ENCODE assay signal across 19 cellular contexts in the genomic region with DNA sequence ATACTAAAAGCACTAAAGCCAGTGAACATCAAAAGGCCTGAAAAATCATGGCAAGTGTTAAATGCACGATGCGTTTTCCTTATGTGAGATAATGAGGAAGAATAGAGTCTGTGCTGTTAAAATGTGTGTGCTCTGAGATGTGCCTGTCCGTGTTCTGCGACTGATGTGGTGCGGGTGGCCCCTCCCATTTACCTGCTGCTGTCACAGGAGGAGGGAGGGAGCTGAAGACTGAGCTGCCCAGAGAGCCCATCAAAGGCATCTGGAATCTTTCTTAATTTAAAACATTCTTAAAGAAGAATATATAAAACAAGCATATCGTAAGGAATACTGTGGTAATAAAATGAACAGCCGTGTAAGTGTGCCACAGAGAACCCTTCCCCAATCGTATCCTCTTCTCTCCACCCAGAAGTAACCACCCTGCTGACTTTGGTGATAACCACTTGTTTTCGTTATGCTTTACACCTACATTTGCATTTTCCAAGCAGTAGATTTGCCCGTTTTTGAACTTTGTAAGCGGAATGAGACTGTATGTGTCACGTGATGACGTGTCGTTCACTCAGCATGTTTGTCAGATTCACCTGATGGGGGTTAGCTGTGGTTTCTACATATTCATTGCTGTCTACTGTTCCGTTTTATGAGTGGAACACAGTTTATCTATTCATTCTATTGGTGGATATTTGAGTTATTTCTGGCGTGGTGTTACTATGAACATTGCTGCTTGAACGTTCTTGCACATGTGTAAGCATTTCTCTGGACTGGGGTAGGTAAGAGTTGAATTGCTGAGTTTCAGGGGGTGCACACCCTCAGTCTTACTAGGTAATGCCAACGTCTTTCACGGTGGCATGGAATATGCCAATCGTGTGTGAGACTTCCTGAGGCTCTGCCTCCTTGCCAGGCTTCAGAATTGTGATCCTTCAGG. TPM values are rescaled to one million over a fixed set of nuclear protein-coding genes. Genes with fewer than 3 reads are reported as not detected.
DNase-seq lines count a peak whose midpoint lies in the region; ATAC-seq and TF ChIP-seq lines count a peak whose summit lies in the region.
"Had no signal": no experiment of that assay in that cellular context is flagged by ENCODE, and none has a peak within 500 bp of the region (broad histone marks: within the 10 kb centered on the region; RNA-seq: fewer than 3 reads in every experiment).

No MANE protein-coding gene starts in this region.

- no peak overlapping the region for H3K9ac ChIP-seq in GM23248
- H3K9ac ChIP-seq: BLaER1 had no signal

- no peaks in the 10 kb centered on the region for H3K9me3 ChIP-seq in GM23248 (ENCODE audit: low read depth)
- H3K9me3 ChIP-seq: BLaER1, lower lobe of right lung had no signal

- peak overlapping the region; percentile 3; the same call in 1 of the 2 replicates for H3K4me3 ChIP-seq in GM23248
- H3K4me3 ChIP-seq: BLaER1, lower lobe of right lung had no signal

- intact Hi-C loops in MCF 10A (cut with micrococcal nuclease), result loop anchor here (2.0 kb wide), 1 partner anchor 86 kb away; a partner anchor contains a TSS

- no peaks in the 10 kb centered on the region for H4K20me1 ChIP-seq in GM23248 (ENCODE audit: insufficient read depth)
- H4K20me1 ChIP-seq: BLaER1 had no signal

- no peak overlapping the region for H3K4me3 Mint-ChIP-seq in MCF 10A (ENCODE audit: unreplicated experiment)
- no peak overlapping the region for H3K4me3 Mint-ChIP-seq in osteocyte (ENCODE audit: unreplicated experiment)
- H3K4me3 Mint-ChIP-seq: activated naive CD8-positive, alpha-beta T cell treated with anti-CD3 and anti-CD28 coated beads, Interleukin-2, amount 10 ng/mL, durations not matched to agents 7 days and 5 days; activated T-cell treated with anti-CD3 and anti-CD28 coated beads, Interleukin-2, amount 50 U/mL, for 4 hours; effector memory CD8-positive, alpha-beta T cell; nephron had no signal

- H3K9me2 ChIP-seq in GM23248 (ENCODE audit: insufficient read depth), result no peaks in the 10 kb centered on the region

- H2AFZ ChIP-seq in GM23248, result no peak overlapping the region

- peak overlapping the region; percentile 84 for H3K27ac Mint-ChIP-seq in MCF 10A (ENCODE audit: low read depth, unreplicated experiment)
- peak overlapping the region; percentile 81 for H3K27ac Mint-ChIP-seq in osteocyte (ENCODE audit: unreplicated experiment)
- H3K27ac Mint-ChIP-seq: activated naive CD8-positive, alpha-beta T cell treated with anti-CD3 and anti-CD28 coated beads, Interleukin-2, amount 10 ng/mL, durations not matched to agents 7 days and 5 days; effector memory CD8-positive, alpha-beta T cell; nephron had no signal

- POLR2A ChIA-PET in MCF 10A (lab: Yijun Ruan, JAX), result interaction anchor here (0.6 to 6.4 kb wide), 13 partner anchors 16 to 253 kb away, joined by 3 to 57 read pairs (median 6); a partner anchor contains a TSS

- DNase-seq in GM23248 (no peak), NOMO-1 treated with DMSO at 0.1 percent for 48 hours (lab: John Stamatoyannopoulos, UW; ENCODE audit: unreplicated experiment) (peak; percentile 42), MCF 10A (ENCODE audit: unreplicated experiment) (peak; percentile 62), osteocyte (ENCODE audit: extremely low spot score, unreplicated experiment) (no peak), OCI-M2 (lab: John Stamatoyannopoulos, UW; ENCODE audit: unreplicated experiment) (no peak)
- DNase-seq in activated CD8-positive, alpha-beta memory T cell treated with anti-CD3 and anti-CD28 coated beads, Interleukin-2, amount 50 U/mL, for 48 hours, result no peak
- DNase-seq: activated naive CD8-positive, alpha-beta T cell treated with anti-CD3 and anti-CD28 coated beads, Interleukin-2, amount 10 ng/mL, durations not matched to agents 7 days and 5 days; activated T-cell treated with anti-CD3 and anti-CD28 coated beads, Interleukin-2, amount 50 U/mL, for 4 hours; DMS153; effector memory CD8-positive, alpha-beta T cell had no signal

- H3K9me3 Mint-ChIP-seq in MCF 10A (ENCODE audit: unreplicated experiment), result no peaks in the 10 kb centered on the region
- no peaks in the 10 kb centered on the region for H3K9me3 Mint-ChIP-seq in osteocyte (ENCODE audit: unreplicated experiment)
- H3K9me3 Mint-ChIP-seq: activated naive CD8-positive, alpha-beta T cell treated with anti-CD3 and anti-CD28 coated beads, Interleukin-2, amount 10 ng/mL, durations not matched to agents 7 days and 5 days; activated T-cell treated with anti-CD3 and anti-CD28 coated beads, Interleukin-2, amount 50 U/mL, for 4 hours; effector memory CD8-positive, alpha-beta T cell; nephron had no signal

- WGBS in GM23248 (ENCODE audit: low coverage in 1 of 2, low lambda C conversion rate in 2 of 2, missing lambda C conversion rate in 2 of 2), 2 experiments, result 89 to 92% methylated on average over 20 of the region's 20 CpGs

- no TSS peak for BruUV-seq in MCF 10A (replicated peaks; lab: Mats Ljungman, UMichigan)

- H3K4me1 ChIP-seq in GM23248 (ENCODE audit: insufficient read depth), result peaks cover 46% of the 10 kb centered on the region
- H3K4me1 ChIP-seq: BLaER1 had no signal

- peak overlapping the region; percentile 67 for H3K4me2 ChIP-seq in GM23248 (ENCODE audit: unreplicated experiment)
- H3K4me2 ChIP-seq: BLaER1 had no signal

- H3K36me3 ChIP-seq in GM23248 (ENCODE audit: low read depth), result no peaks in the 10 kb centered on the region
- H3K36me3 ChIP-seq: BLaER1 had no signal

- H3F3A ChIP-seq in GM23248 (ENCODE audit: insufficient read depth), result peaks cover 40% of the 10 kb centered on the region; the same call in 1 of the 2 replicates

- peaks cover 41% of the 10 kb centered on the region for H3K79me2 ChIP-seq in GM23248 (ENCODE audit: insufficient read depth)

- no peaks in the 10 kb centered on the region for H3K27me3 ChIP-seq in GM23248 (replicated peaks; ENCODE audit: insufficient read depth)
- H3K27me3 ChIP-seq: BLaER1 had no signal

- no peak for ATAC-seq in HG03354 (IDR thresholded peaks at IDR 0.05; ENCODE audit: poor library complexity, severe bottlenecking, unreplicated experiment)
- ATAC-seq in GM21447 (IDR thresholded peaks at IDR 0.05; ENCODE audit: unreplicated experiment), result no peak

- H3K27ac ChIP-seq in GM23248, result peak overlapping the region; percentile 82
- H3K27ac ChIP-seq: BLaER1 had no signal

- H3K36me3 Mint-ChIP-seq in MCF 10A (ENCODE audit: insufficient read depth, unreplicated experiment), result peaks cover 6% of the 10 kb centered on the region
- peaks cover 13% of the 10 kb centered on the region for H3K36me3 Mint-ChIP-seq in osteocyte (ENCODE audit: unreplicated experiment)
- H3K36me3 Mint-ChIP-seq: activated naive CD8-positive, alpha-beta T cell treated with anti-CD3 and anti-CD28 coated beads, Interleukin-2, amount 10 ng/mL, durations not matched to agents 7 days and 5 days had no signal

- in situ Hi-C loops in GM23248 (cut with MboI), result no loop called here

- no peaks in the 10 kb centered on the region for H3K27me3 Mint-ChIP-seq in MCF 10A (ENCODE audit: insufficient read depth, unreplicated experiment)
- no peaks in the 10 kb centered on the region for H3K27me3 Mint-ChIP-seq in osteocyte (ENCODE audit: unreplicated experiment)

- H3K4me1 Mint-ChIP-seq in MCF 10A (ENCODE audit: insufficient read depth, unreplicated experiment) (peaks cover 35% of the 10 kb centered on the region), osteocyte (ENCODE audit: unreplicated experiment) (peaks cover 30% of the 10 kb centered on the region)
- H3K4me1 Mint-ChIP-seq: activated naive CD8-positive, alpha-beta T cell treated with anti-CD3 and anti-CD28 coated beads, Interleukin-2, amount 10 ng/mL, durations not matched to agents 7 days and 5 days had no signal

- CTCF ChIA-PET in MCF 10A (lab: Yijun Ruan, JAX), result interaction anchor here (0.5 to 1.0 kb wide), 2 partner anchors 19 to 844 kb away, joined by 3 read pairs; no protein-coding TSS in a partner anchor

- no peak for TF ChIP-seq CTCF in MCF 10A (IDR thresholded peaks at IDR 0.05; ENCODE audit: unreplicated experiment)
- no peak for TF ChIP-seq CTCF in osteocyte (IDR thresholded peaks at IDR 0.05)

RNA-seq across cellular contexts. Expression of a gene that starts 56.7 kb away (rescaled TPM):
- total RNA-seq in GM23248 (2014; rRNA removed; shearing (Covaris generic)), result not detected in 2 replicates
- not detected in 2 replicates for polyA plus RNA-seq in GM23248 (2016; fragmentation: Nextera tagmentation; extraction: Ambion mirVana)
- total RNA-seq in MCF 10A (2022) (not detected in 2 replicates), osteocyte (0.11 and 0.29 TPM in 2 replicates)
- total RNA-seq: activated naive CD8-positive, alpha-beta T cell treated with anti-CD3 and anti-CD28 coated beads, Interleukin-2, amount 10 ng/mL, durations not matched to agents 7 days and 5 days; activated T-cell treated with anti-CD3 and anti-CD28 coated beads, Interleukin-2, amount 50 U/mL, for 4 hours; cardiac septum; frontal cortex; renal cortical epithelial cell; Right ventricle myocardium inferior had no signal

Comparison
In these comparisons a context has a peak if more than half of its experiments do, and no peak if none do; other contexts are left out.
1. DNase-seq: peak in NOMO-1 treated with DMSO at 0.1 percent for 48 hours (single experiment) and MCF 10A (single experiment); none in GM23248 (single experiment), osteocyte (single experiment), OCI-M2 (single experiment) and activated CD8-positive, alpha-beta memory T cell treated with anti-CD3 and anti-CD28 coated beads, Interleukin-2, amount 50 U/mL, for 48 hours (single experiment).